ENCODE assay signal across 1 cellular context in genomic region chr15:31365655-31366127, GRCh38.
TF ChIP-seq lines count a peak whose summit lies in the region.

No MANE protein-coding gene starts in this region.

TF ChIP-seq in GM12878, 131 proteins besides CTCF, POLR2A, EP300 and RAD21 (continued from another document and continues in another):
- no peak for TF ChIP-seq RFX5 (IDR thresholded peaks at IDR 0.05; ENCODE audit: low read depth, low read length)
- 0 out of 2 replicates have a peak, but pooled peaks have one; percentile 22 for TF ChIP-seq POLR2AphosphoS5 (IDR thresholded peaks at IDR 0.05; ENCODE audit: low read length)
- no peak for TF ChIP-seq TCF3 (IDR thresholded peaks at IDR 0.05; ENCODE audit: borderline replicate concordance, insufficient read depth, low read depth, low read length)
- no peak for TF ChIP-seq SIX5 (IDR thresholded peaks at IDR 0.05; ENCODE audit: low read depth, low read length, severe bottlenecking)
- TF ChIP-seq CBFB (IDR thresholded peaks at IDR 0.05; ENCODE audit: low read depth) = 0 out of 2 replicates have a peak, but pooled peaks have one; percentile 22
- TF ChIP-seq, protein P1, sequence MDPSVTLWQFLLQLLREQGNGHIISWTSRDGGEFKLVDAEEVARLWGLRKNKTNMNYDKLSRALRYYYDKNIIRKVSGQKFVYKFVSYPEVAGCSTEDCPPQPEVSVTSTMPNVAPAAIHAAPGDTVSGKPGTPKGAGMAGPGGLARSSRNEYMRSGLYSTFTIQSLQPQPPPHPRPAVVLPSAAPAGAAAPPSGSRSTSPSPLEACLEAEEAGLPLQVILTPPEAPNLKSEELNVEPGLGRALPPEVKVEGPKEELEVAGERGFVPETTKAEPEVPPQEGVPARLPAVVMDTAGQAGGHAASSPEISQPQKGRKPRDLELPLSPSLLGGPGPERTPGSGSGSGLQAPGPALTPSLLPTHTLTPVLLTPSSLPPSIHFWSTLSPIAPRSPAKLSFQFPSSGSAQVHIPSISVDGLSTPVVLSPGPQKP (IDR thresholded peaks at IDR 0.05; ENCODE audit: low read depth, low read length) = no peak
- TF ChIP-seq SP1 (IDR thresholded peaks at IDR 0.05; ENCODE audit: low read depth, low read length) = no peak
- TF ChIP-seq YBX1 (IDR thresholded peaks at IDR 0.05) = no peak
- no peak for TF ChIP-seq RAD51 (IDR thresholded peaks at IDR 0.05)
- TF ChIP-seq ZNF592 (IDR thresholded peaks at IDR 0.05) = no peak
- TF ChIP-seq, protein P2, sequence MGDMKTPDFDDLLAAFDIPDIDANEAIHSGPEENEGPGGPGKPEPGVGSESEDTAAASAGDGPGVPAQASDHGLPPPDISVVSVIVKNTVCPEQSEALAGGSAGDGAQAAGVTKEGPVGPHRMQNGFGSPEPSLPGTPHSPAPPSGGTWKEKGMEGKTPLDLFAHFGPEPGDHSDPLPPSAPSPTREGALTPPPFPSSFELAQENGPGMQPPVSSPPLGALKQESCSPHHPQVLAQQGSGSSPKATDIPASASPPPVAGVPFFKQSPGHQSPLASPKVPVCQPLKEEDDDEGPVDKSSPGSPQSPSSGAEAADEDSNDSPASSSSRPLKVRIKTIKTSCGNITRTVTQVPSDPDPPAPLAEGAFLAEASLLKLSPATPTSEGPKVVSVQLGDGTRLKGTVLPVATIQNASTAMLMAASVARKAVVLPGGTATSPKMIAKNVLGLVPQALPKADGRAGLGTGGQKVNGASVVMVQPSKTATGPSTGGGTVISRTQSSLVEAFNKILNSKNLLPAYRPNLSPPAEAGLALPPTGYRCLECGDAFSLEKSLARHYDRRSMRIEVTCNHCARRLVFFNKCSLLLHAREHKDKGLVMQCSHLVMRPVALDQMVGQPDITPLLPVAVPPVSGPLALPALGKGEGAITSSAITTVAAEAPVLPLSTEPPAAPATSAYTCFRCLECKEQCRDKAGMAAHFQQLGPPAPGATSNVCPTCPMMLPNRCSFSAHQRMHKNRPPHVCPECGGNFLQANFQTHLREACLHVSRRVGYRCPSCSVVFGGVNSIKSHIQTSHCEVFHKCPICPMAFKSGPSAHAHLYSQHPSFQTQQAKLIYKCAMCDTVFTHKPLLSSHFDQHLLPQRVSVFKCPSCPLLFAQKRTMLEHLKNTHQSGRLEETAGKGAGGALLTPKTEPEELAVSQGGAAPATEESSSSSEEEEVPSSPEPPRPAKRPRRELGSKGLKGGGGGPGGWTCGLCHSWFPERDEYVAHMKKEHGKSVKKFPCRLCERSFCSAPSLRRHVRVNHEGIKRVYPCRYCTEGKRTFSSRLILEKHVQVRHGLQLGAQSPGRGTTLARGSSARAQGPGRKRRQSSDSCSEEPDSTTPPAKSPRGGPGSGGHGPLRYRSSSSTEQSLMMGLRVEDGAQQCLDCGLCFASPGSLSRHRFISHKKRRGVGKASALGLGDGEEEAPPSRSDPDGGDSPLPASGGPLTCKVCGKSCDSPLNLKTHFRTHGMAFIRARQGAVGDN (IDR thresholded peaks at IDR 0.05) = peak; percentile 71
- no peak for TF ChIP-seq MXI1 (IDR thresholded peaks at IDR 0.05; ENCODE audit: low read depth, low read length)
- TF ChIP-seq MAX (IDR thresholded peaks at IDR 0.05; ENCODE audit: low read depth, low read length) = no peak
- TF ChIP-seq ZBED1 (IDR thresholded peaks at IDR 0.05; ENCODE audit: borderline replicate concordance) = no peak
- peak; percentile 49 for TF ChIP-seq HDGF (IDR thresholded peaks at IDR 0.05)
- no peak for TF ChIP-seq CHD1 (IDR thresholded peaks at IDR 0.05; ENCODE audit: low read depth, low read length)
- TF ChIP-seq NFIC (IDR thresholded peaks at IDR 0.05; ENCODE audit: low read depth, low read length) = no peak
- peak; percentile 93; the same call in 1 of the 3 replicates for TF ChIP-seq POU2F2 (IDR thresholded peaks at IDR 0.05; ENCODE audit: borderline replicate concordance, low read depth, low read length)
- TF ChIP-seq BACH1 (IDR thresholded peaks at IDR 0.05; ENCODE audit: borderline replicate concordance) = 0 out of 2 replicates have a peak, but pooled peaks have one; percentile 17
- TF ChIP-seq CEBPB (IDR thresholded peaks at IDR 0.05; ENCODE audit: borderline replicate concordance in 1 of 2, low read depth in 2 of 2, low read length in 2 of 2) = no peak
- peak; percentile 58 for TF ChIP-seq ATF7 (IDR thresholded peaks at IDR 0.05; ENCODE audit: low read depth)
- no peak for TF ChIP-seq CHD2 (IDR thresholded peaks at IDR 0.05; ENCODE audit: borderline replicate concordance, low read depth, low read length)
- TF ChIP-seq JUNB (IDR thresholded peaks at IDR 0.05) = no peak
- TF ChIP-seq EED (IDR thresholded peaks at IDR 0.05; ENCODE audit: low read depth) = 0 out of 2 replicates have a peak, but pooled peaks have one; percentile 32
- no peak for TF ChIP-seq SRF (IDR thresholded peaks at IDR 0.05; ENCODE audit: low read depth in 2 of 2, low read length in 2 of 2)
- no peak for TF ChIP-seq RELB (IDR thresholded peaks at IDR 0.05; ENCODE audit: low read depth)
- no peak for TF ChIP-seq ASH2L (IDR thresholded peaks at IDR 0.05; ENCODE audit: borderline replicate concordance, low read depth)
- 0 out of 2 replicates have a peak, but pooled peaks have one; percentile 39 for TF ChIP-seq SMC3 (IDR thresholded peaks at IDR 0.05; ENCODE audit: borderline replicate concordance, low read length)
- TF ChIP-seq E2F8 (IDR thresholded peaks at IDR 0.05; ENCODE audit: low read depth, partially characterized antibody) = no peak
- no peak for TF ChIP-seq POLR2AphosphoS2 (IDR thresholded peaks at IDR 0.05; ENCODE audit: low read depth, low read length)
- TF ChIP-seq NR2F1 (conservative IDR thresholded peaks at IDR 0.05) = no peak
- TF ChIP-seq CREB1 (IDR thresholded peaks at IDR 0.05; ENCODE audit: low read depth) = no peak
- no peak for TF ChIP-seq LARP7 (IDR thresholded peaks at IDR 0.05)
- TF ChIP-seq YY1 (IDR thresholded peaks at IDR 0.05; ENCODE audit: low read depth, low read length) = no peak
- TF ChIP-seq, protein P3, sequence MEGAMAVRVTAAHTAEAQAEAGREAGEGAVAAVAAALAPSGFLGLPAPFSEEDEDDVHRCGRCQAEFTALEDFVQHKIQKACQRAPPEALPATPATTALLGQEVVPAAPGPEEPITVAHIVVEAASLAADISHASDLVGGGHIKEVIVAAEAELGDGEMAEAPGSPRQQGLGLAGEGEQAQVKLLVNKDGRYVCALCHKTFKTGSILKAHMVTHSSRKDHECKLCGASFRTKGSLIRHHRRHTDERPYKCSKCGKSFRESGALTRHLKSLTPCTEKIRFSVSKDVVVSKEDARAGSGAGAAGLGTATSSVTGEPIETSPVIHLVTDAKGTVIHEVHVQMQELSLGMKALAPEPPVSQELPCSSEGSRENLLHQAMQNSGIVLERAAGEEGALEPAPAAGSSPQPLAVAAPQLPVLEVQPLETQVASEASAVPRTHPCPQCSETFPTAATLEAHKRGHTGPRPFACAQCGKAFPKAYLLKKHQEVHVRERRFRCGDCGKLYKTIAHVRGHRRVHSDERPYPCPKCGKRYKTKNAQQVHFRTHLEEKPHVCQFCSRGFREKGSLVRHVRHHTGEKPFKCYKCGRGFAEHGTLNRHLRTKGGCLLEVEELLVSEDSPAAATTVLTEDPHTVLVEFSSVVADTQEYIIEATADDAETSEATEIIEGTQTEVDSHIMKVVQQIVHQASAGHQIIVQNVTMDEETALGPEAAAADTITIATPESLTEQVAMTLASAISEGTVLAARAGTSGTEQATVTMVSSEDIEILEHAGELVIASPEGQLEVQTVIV (IDR thresholded peaks at IDR 0.05; ENCODE audit: borderline replicate concordance, partially characterized antibody) = no peak
- no peak for TF ChIP-seq PRDM15 (CRISPR knock-in tag; IDR thresholded peaks at IDR 0.05)
- TF ChIP-seq BMI1 (IDR thresholded peaks at IDR 0.05; ENCODE audit: borderline replicate concordance) = no peak
- no peak for TF ChIP-seq NBN (IDR thresholded peaks at IDR 0.05)
- TF ChIP-seq RUNX3 (IDR thresholded peaks at IDR 0.05; ENCODE audit: low read length) = peak; percentile 31; the same call in 1 of the 2 replicates
- TF ChIP-seq MTA2 (IDR thresholded peaks at IDR 0.05; ENCODE audit: low read depth) = no peak
- no peak for TF ChIP-seq KLF5 (IDR thresholded peaks at IDR 0.05; ENCODE audit: partially characterized antibody)
